17 cellular contexts compared by ENCODE assay signal in the genomic region with DNA sequence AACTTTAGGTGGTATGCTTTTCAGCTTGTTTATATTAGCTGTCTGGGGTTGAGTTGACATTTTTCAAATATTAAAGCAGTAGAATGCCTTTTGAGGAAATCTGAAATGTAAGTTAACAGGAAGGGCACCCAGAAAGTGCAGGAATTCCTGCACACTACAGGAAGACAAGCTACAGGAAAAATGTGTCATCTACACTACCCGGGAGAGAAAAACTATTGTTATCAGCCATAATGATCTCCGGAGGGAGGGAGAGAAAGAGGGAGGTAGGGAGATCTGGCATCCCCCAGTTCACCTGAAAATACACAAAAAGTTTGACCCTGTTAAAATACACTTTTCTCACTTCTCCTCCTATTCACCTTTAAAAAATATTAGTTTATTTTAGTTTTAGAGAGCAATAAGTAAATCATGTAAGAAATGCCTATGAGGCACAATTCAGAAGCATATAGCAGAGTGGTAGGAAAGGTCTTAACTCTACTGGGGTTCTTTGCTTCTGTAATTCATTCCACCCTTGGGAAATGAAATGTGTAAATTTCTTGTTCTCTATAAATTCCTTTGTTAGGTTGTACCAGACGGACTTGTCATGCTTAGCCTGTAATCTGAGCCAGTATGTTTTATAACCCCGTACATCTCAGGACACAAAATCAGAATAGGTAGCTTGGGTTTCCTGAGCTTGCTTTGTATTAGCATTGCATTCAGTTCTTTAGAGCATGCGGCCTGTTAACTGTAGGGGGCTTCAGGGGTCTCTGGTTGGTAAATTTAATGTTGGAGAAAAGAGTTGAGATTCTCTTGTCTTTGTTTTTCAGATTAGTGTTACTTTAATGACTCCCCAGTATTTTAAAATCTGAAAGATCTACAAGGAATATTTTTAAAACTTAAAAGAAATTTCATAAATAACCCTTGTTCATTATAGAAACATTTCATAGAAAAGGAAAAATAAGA. TPM values are rescaled to one million over a fixed set of nuclear protein-coding genes. Genes with fewer than 3 reads are reported as not detected.
DNase-seq lines count a peak whose midpoint lies in the region; ATAC-seq, FAIRE-seq and TF ChIP-seq lines count a peak whose summit lies in the region.
"Had no signal": no experiment of that assay in that cellular context is flagged by ENCODE, and none has a peak within 500 bp of the region (broad histone marks: within the 10 kb centered on the region; RNA-seq: fewer than 3 reads in every experiment).

No MANE protein-coding gene starts in this region.

- WGBS in GM12878 (ENCODE audit: insufficient coverage, insufficient replicate concordance, low lambda C conversion rate, missing lambda C conversion rate) = 97% methylated on average over 5 of the region's 5 CpGs

- TF ChIP-seq EP300 in GM12878 (IDR thresholded peaks at IDR 0.05; ENCODE audit: borderline replicate concordance in 1 of 2, control insufficient read depth in 1 of 2, low read depth in 2 of 2, low read length in 2 of 2) = no peak

- peaks cover 11% of the 10 kb centered on the region for H3K79me2 ChIP-seq in GM12878 (ENCODE audit: control insufficient read depth, insufficient read depth, low read length)

- no peak for ATAC-seq in activated T-cell treated with anti-CD3 and anti-CD28 coated beads, Interleukin-2, amount 50 U/mL, for 4 hours
- no peak for ATAC-seq in GM12878
- ATAC-seq in left colon = peak; percentile 35
- no peak for ATAC-seq in left lobe of liver

- RAD21 ChIA-PET in GM12878 (lab: Charles Lee; ENCODE audit: unreplicated experiment) = interaction anchor here (1.2 kb wide), 1 partner anchor 91 kb away, joined by 3 read pairs; a partner anchor contains a TSS

- TF ChIP-seq RAD21 in GM12878 (IDR thresholded peaks at IDR 0.05; ENCODE audit: insufficient read depth, low read depth, low read length) = no peak

- H3K9ac ChIP-seq in GM12878 (ENCODE audit: control insufficient read depth, insufficient read depth, low read length) = no peak overlapping the region

- H3K27me3 Mint-ChIP-seq in activated T-cell treated with anti-CD3 and anti-CD28 coated beads, Interleukin-2, amount 50 U/mL, for 24 hours = no peaks in the 10 kb centered on the region
- H3K27me3 Mint-ChIP-seq in activated T-cell treated with anti-CD3 and anti-CD28 coated beads, Interleukin-2, amount 50 U/mL, for 4 hours (ENCODE audit: low read depth) = no peaks in the 10 kb centered on the region
- no peaks in the 10 kb centered on the region for H3K27me3 Mint-ChIP-seq in type B pancreatic cell
- H3K27me3 Mint-ChIP-seq: dendritic cell treated with granulocyte-macrophage colony-stimulating factor and Interleukin-4, amounts not matched to agents 40 ng/mL and 50 ng/mL, for 4 days had no signal

- H3K27ac Mint-ChIP-seq in activated T-cell treated with anti-CD3 and anti-CD28 coated beads, Interleukin-2, amount 50 U/mL, for 24 hours = no peak overlapping the region
- peak overlapping the region; percentile 49 for H3K27ac Mint-ChIP-seq in type B pancreatic cell
- H3K27ac Mint-ChIP-seq: dendritic cell treated with granulocyte-macrophage colony-stimulating factor and Interleukin-4, amounts not matched to agents 40 ng/mL and 50 ng/mL, for 4 days had no signal

- POLR2A ChIA-PET in GM12878 (lab: Charles Lee) = no interaction called here

- DNase-seq in activated T-cell treated with anti-CD3 and anti-CD28 coated beads, Interleukin-2, amount 50 U/mL, for 24 hours = no peak
- no peak for DNase-seq in activated T-cell treated with anti-CD3 and anti-CD28 coated beads, Interleukin-2, amount 50 U/mL, for 4 hours
- DNase-seq in GM12878 (ENCODE audit: low read depth, low spot score) (no peak), left colon (no peak), type B pancreatic cell (ENCODE audit: extremely low spot score, unreplicated experiment) (no peak), left lobe of liver (ENCODE audit: low spot score) (no peak), ureter (ENCODE audit: low spot score) (no peak), GOT3 (lab: John Stamatoyannopoulos, UW) (no peak)
- DNase-seq: activated CD4-positive, alpha-beta T cell treated with anti-CD3 and anti-CD28 coated beads for 48 hours; activated gamma-delta T cell treated with Interleukin-2 at 50 U/mL for 16 hours; DMS79; MV-4-11; NCI-H69 had no signal

- peaks cover 18% of the 10 kb centered on the region for H3K4me1 Mint-ChIP-seq in activated T-cell treated with anti-CD3 and anti-CD28 coated beads, Interleukin-2, amount 50 U/mL, for 24 hours (ENCODE audit: low read depth)
- H3K4me1 Mint-ChIP-seq in activated T-cell treated with anti-CD3 and anti-CD28 coated beads, Interleukin-2, amount 50 U/mL, for 4 hours (ENCODE audit: low read depth) = peaks cover 7% of the 10 kb centered on the region
- peaks cover 5% of the 10 kb centered on the region for H3K4me1 Mint-ChIP-seq in type B pancreatic cell (ENCODE audit: unreplicated experiment)

- H3K9me3 ChIP-seq in GM12878 (replicated peaks; ENCODE audit: control insufficient read depth, insufficient read depth, low read length) = no peaks in the 10 kb centered on the region; the same call in 2 of the 3 replicates
- H3K9me3 ChIP-seq: suprapubic skin had no signal

- no peak overlapping the region for H3K27ac ChIP-seq in GM12878 (ENCODE audit: control insufficient read depth, insufficient read depth)
- H3K27ac ChIP-seq: suprapubic skin had no signal

- in situ Hi-C loops in GM12878 (cut with MboI) = no loop called here

- no peak overlapping the region; the same call in 1 of the 2 replicates for H2AFZ ChIP-seq in GM12878 (ENCODE audit: control insufficient read depth, low read depth, low read length)

- BruUV-seq in GM12878 (replicated peaks; lab: Mats Ljungman, UMichigan) = no TSS peak

- peaks cover 1% of the 10 kb centered on the region for H3K36me3 Mint-ChIP-seq in activated T-cell treated with anti-CD3 and anti-CD28 coated beads, Interleukin-2, amount 50 U/mL, for 24 hours (ENCODE audit: low read depth)
- H3K36me3 Mint-ChIP-seq in activated T-cell treated with anti-CD3 and anti-CD28 coated beads, Interleukin-2, amount 50 U/mL, for 4 hours (ENCODE audit: insufficient read depth) = no peaks in the 10 kb centered on the region
- no peaks in the 10 kb centered on the region for H3K36me3 Mint-ChIP-seq in type B pancreatic cell

- FAIRE-seq in GM12878 (lab: Jason Lieb, UNC) = no peak
- FAIRE-seq: A204.1 had no signal

- TF ChIP-seq POLR2A in GM12878 (IDR thresholded peaks at IDR 0.05; ENCODE audit: low read depth, low read length) = no peak

- TF ChIP-seq CTCF in GM12878 (IDR thresholded peaks at IDR 0.05 in 2 of 3, conservative IDR thresholded peaks at IDR 0.05 in 1 of 3; ENCODE audit: control insufficient read depth in 2 of 3, extremely low read depth in 1 of 3, insufficient read depth in 1 of 3, low read depth in 3 of 3, low read length in 3 of 3) (no peak), type B pancreatic cell (conservative IDR thresholded peaks at IDR 0.05) (peak; percentile 52)

- H3K4me2 ChIP-seq in GM12878 (ENCODE audit: control insufficient read depth, insufficient read depth) = peak overlapping the region; percentile 82; the same call in 1 of the 2 replicates

- H3K27me3 ChIP-seq in GM12878 (replicated peaks in 1 of 2; ENCODE audit: control insufficient read depth in 2 of 2, insufficient read depth in 2 of 2, low read length in 1 of 2) = no peaks in the 10 kb centered on the region
- H3K27me3 ChIP-seq: suprapubic skin had no signal

- no peaks in the 10 kb centered on the region for H3K36me3 ChIP-seq in GM12878 (ENCODE audit: control insufficient read depth in 2 of 2, insufficient read depth in 2 of 2, low read length in 1 of 2)
- H3K36me3 ChIP-seq: suprapubic skin had no signal

- intact Hi-C loops in GM12878 (cut with micrococcal nuclease; ENCODE audit: unreplicated experiment) (loop anchor here (2.0 kb wide), 1 partner anchor 85 kb away; no protein-coding TSS in a partner anchor), left colon (cut with DNase I, micrococcal nuclease) (no loop called here)

- H3K4me3 ChIP-seq in GM12878 = peak overlapping the region; percentile 69; the same call in 1 of the 2 replicates
- H3K4me3 ChIP-seq: lung, suprapubic skin had no signal

- H3K4me1 ChIP-seq in GM12878 (ENCODE audit: control insufficient read depth, insufficient read depth, low read length) = no peaks in the 10 kb centered on the region

- peak overlapping the region; percentile 21 for H3K4me3 Mint-ChIP-seq in activated T-cell treated with anti-CD3 and anti-CD28 coated beads, Interleukin-2, amount 50 U/mL, for 24 hours
- no peak overlapping the region for H3K4me3 Mint-ChIP-seq in activated T-cell treated with anti-CD3 and anti-CD28 coated beads, Interleukin-2, amount 50 U/mL, for 4 hours
- H3K4me3 Mint-ChIP-seq in type B pancreatic cell = no peak overlapping the region
- H3K4me3 Mint-ChIP-seq: dendritic cell treated with granulocyte-macrophage colony-stimulating factor and Interleukin-4, amounts not matched to agents 40 ng/mL and 50 ng/mL, for 4 days had no signal

- no peaks in the 10 kb centered on the region for H4K20me1 ChIP-seq in GM12878 (ENCODE audit: control insufficient read depth, insufficient read depth)

- CTCF ChIA-PET in GM12878 (lab: Yijun Ruan, JAX) = interaction anchor here (0.9 to 2.4 kb wide), 5 partner anchors 20 to 105 kb away, joined by 3 to 6 read pairs (median 5); no protein-coding TSS in a partner anchor

- H3K9me3 Mint-ChIP-seq in activated T-cell treated with anti-CD3 and anti-CD28 coated beads, Interleukin-2, amount 50 U/mL, for 24 hours = no peaks in the 10 kb centered on the region
- no peaks in the 10 kb centered on the region for H3K9me3 Mint-ChIP-seq in activated T-cell treated with anti-CD3 and anti-CD28 coated beads, Interleukin-2, amount 50 U/mL, for 4 hours
- H3K9me3 Mint-ChIP-seq in type B pancreatic cell = no peaks in the 10 kb centered on the region
- H3K9me3 Mint-ChIP-seq: dendritic cell treated with granulocyte-macrophage colony-stimulating factor and Interleukin-4, amounts not matched to agents 40 ng/mL and 50 ng/mL, for 4 days had no signal

- SMC1A ChIA-PET in GM12878 (lab: Charles Lee; ENCODE audit: uncharacterized antibody, unreplicated experiment) = interaction anchor here (0.5 to 1.7 kb wide), 8 partner anchors 9 to 107 kb away, joined by 3 to 7 read pairs (median 3); no protein-coding TSS in a partner anchor

RNA-seq across cellular contexts. Expression of a gene that starts 3.3 kb away (rescaled TPM):
- 1 to 10 TPM in 1 of 3 donors, under 1 TPM in 2; 0.71 to 1.1 (median 0.87) TPM for total RNA-seq in activated T-cell treated with anti-CD3 and anti-CD28 coated beads, Interleukin-2, amount 50 U/mL, for 4 hours
- 13.7 and 14.6 TPM in 2 replicates for total RNA-seq in GM12878 (2013; cell fraction: nucleolus; rRNA removed)
- 24.1 and 32.4 TPM in 2 replicates for total RNA-seq in GM12878 (2014; rRNA removed)
- 19.9 and 22.3 TPM in 2 replicates for total RNA-seq in GM12878 (2014; rRNA removed; fragmentation: Illumina TruSeq; extraction: Trizol)
- 23.5 and 24.6 TPM in 2 replicates for total RNA-seq in GM12878 (2021)
- 14.5 TPM for polyA plus RNA-seq in GM12878 (2011; ENCODE audit: low read depth)
- polyA plus RNA-seq in GM12878 (2011; rRNA removed) = 16.4 and 20.2 TPM in 2 replicates
- 9.9 and 10.2 TPM in 2 replicates for polyA plus RNA-seq in GM12878 (2011; cell fraction: cytosol; rRNA removed)
- polyA plus RNA-seq in GM12878 (2011; cell fraction: nucleus; rRNA removed) = 5.8 and 6.8 TPM in 2 replicates
- 18.7 and 19.2 TPM in 2 replicates for polyA plus RNA-seq in GM12878 (2012)
- 27.5 and 28.1 TPM in 2 replicates for polyA plus RNA-seq in GM12878 (2014; fragmentation: Illumina TruSeq; extraction: Trizol)
- polyA plus RNA-seq in GM12878 (2014; fragmentation: Nextera tagmentation; extraction: Ambion mirVana) = 10 to 100 TPM; 61.4 to 70.3 TPM
- polyA plus RNA-seq in GM12878 (2014; rRNA removed) = 17.8 and 21.1 TPM in 2 replicates
- 10 to 100 TPM; 15.6 to 16.7 TPM for polyA plus RNA-seq in GM12878 (2016; fragmentation: Nextera tagmentation; extraction: Ambion mirVana)
- polyA minus RNA-seq in GM12878 (2011; rRNA and poly(A)+ RNA removed) = 12.7 and 16.5 TPM in 2 replicates
- 2.8 and 3.3 TPM in 2 replicates for polyA minus RNA-seq in GM12878 (2011; cell fraction: cytosol; rRNA and poly(A)+ RNA removed)
- polyA minus RNA-seq in GM12878 (2011; cell fraction: nucleus; rRNA and poly(A)+ RNA removed) = 7.1 and 7.7 TPM in 2 replicates
- 100 to 1,000 TPM in 1 of 2 donors, 10 to 100 TPM in 1; 58.4 to 128 TPM for total RNA-seq in left colon
- total RNA-seq in type B pancreatic cell (ENCODE audit: low replicate concordance) = 11.9 and 28.8 TPM in 2 replicates
- 2.6 TPM for total RNA-seq in left lobe of liver
- 10.6 TPM for total RNA-seq in ureter
